11 cellular contexts compared by ENCODE assay signal in genomic region chrX:57817302-57817701, GRCh38.
DNase-seq lines count a peak whose midpoint lies in the region; ATAC-seq and TF ChIP-seq lines count a peak whose summit lies in the region.
"Had no signal": no experiment of that assay in that cellular context is flagged by ENCODE, and none has a peak within 500 bp of the region (broad histone marks: within the 10 kb centered on the region; RNA-seq: fewer than 3 reads in every experiment).

No MANE protein-coding gene starts in this region.

- no peak overlapping the region for H2BK5ac ChIP-seq in neuronal stem cell (ENCODE audit: low read length)

- H3K4me1 ChIP-seq in GM23338 (ENCODE audit: insufficient read depth) (peaks cover 4% of the 10 kb centered on the region; the same call in 1 of the 2 replicates), neuronal stem cell (ENCODE audit: control insufficient read depth in 2 of 2, insufficient read depth in 1 of 2, low read depth in 1 of 2, low read length in 2 of 2) (no peaks in the 10 kb centered on the region)

- H2BK15ac ChIP-seq in neuronal stem cell (ENCODE audit: low read length) = no peak overlapping the region

- H3F3A ChIP-seq in GM23338 (replicated peaks; ENCODE audit: low read depth) (no peaks in the 10 kb centered on the region), SU-DHL-6 (ENCODE audit: insufficient read depth) (no peaks in the 10 kb centered on the region)

- ATAC-seq in GM23338 = no peak
- no peak for ATAC-seq in stimulated activated effector memory CD8-positive, alpha-beta T cell treated with anti-CD3 and anti-CD28 coated beads, Interleukin-12 subunit alpha, Interleukin-12 subunit beta, amount 100 ng/mL, for 72 hours

- DNase-seq in CD14-positive monocyte (ENCODE audit: low spot score) = no peak
- peak; percentile 5 for DNase-seq in GM23338 (ENCODE audit: low spot score)
- peak; percentile 4 for DNase-seq in kidney tubule cell (ENCODE audit: low spot score)
- no peak for DNase-seq in amniotic stem cell (lab: John Stamatoyannopoulos, UW)
- no peak for DNase-seq in activated CD4-positive, alpha-beta memory T cell treated with anti-CD3 and anti-CD28 coated beads for 36 hours
- DNase-seq in stimulated activated effector memory CD8-positive, alpha-beta T cell treated with anti-CD3 and anti-CD28 coated beads, Interleukin-12 subunit alpha, Interleukin-12 subunit beta, amount 100 ng/mL, for 72 hours (ENCODE audit: low spot score in 2 of 2) = no peak
- DNase-seq in neuronal stem cell (ENCODE audit: low spot score) = no peak
- DNase-seq: activated B cell treated with CpG ODN at 0.5 μM for 24 hours; activated naive CD4-positive, alpha-beta T cell treated with anti-CD3 and anti-CD28 coated beads, Interleukin-2, amount 50 U/mL, for 16 hours; NCI-H446 had no signal

- H4K20me1 ChIP-seq in GM23338 (replicated peaks; ENCODE audit: insufficient read depth) = no peaks in the 10 kb centered on the region
- no peaks in the 10 kb centered on the region for H4K20me1 ChIP-seq in SU-DHL-6 (ENCODE audit: low read depth, low read length)

- no peak overlapping the region for H2BK120ac ChIP-seq in neuronal stem cell (ENCODE audit: low read depth, low read length)

- CTCF ChIA-PET in activated CD4-positive, alpha-beta memory T cell treated with anti-CD3 and anti-CD28 coated beads for 36 hours (lab: Charles Lee) = no interaction called here

- H2AFZ ChIP-seq in GM23338 = no peak overlapping the region
- no peak overlapping the region for H2AFZ ChIP-seq in SU-DHL-6 (ENCODE audit: low read depth, low read length, severe bottlenecking)
- H2AFZ ChIP-seq in neuronal stem cell (ENCODE audit: low read length) = no peak overlapping the region

- H3K36me3 ChIP-seq in GM23338 (ENCODE audit: insufficient read depth) (no peaks in the 10 kb centered on the region), SU-DHL-6 (ENCODE audit: low read length) (no peaks in the 10 kb centered on the region), neuronal stem cell (replicated peaks in 1 of 2; ENCODE audit: control insufficient read depth in 2 of 2, insufficient read depth in 2 of 2, low read length in 2 of 2) (no peaks in the 10 kb centered on the region)

- H3K4me2 ChIP-seq in GM23338 (no peak overlapping the region), SU-DHL-6 (ENCODE audit: low read depth, low read length, poor library complexity, severe bottlenecking) (no peak overlapping the region), neuronal stem cell (ENCODE audit: insufficient read depth, low read length, poor library complexity, severe bottlenecking) (no peak overlapping the region)

- H3K27me3 Mint-ChIP-seq in CD14-positive monocyte (ENCODE audit: low read depth in 3 of 3) (peaks cover 1 to 2% (median 1%) of the 10 kb centered on the region in 3 donors), GM23338 (ENCODE audit: insufficient read depth, low read depth, poor library complexity) (peaks cover 2% of the 10 kb centered on the region)
- peaks cover 3% of the 10 kb centered on the region for H3K27me3 Mint-ChIP-seq in activated CD4-positive, alpha-beta memory T cell treated with anti-CD3 and anti-CD28 coated beads for 36 hours
- H3K27me3 Mint-ChIP-seq: activated B cell treated with CpG ODN at 0.5 μM for 24 hours had no signal

- intact Hi-C loops in CD14-positive monocyte (cut with micrococcal nuclease) = no loop called here
- intact Hi-C loops in activated CD4-positive, alpha-beta memory T cell treated with anti-CD3 and anti-CD28 coated beads for 36 hours (cut with micrococcal nuclease) = loop anchor here (1.0 kb wide), 1 partner anchor 102 kb away; no protein-coding TSS in a partner anchor

- H3K9me3 ChIP-seq in SU-DHL-6 (ENCODE audit: insufficient read depth, low read length) (no peaks in the 10 kb centered on the region), neuronal stem cell (replicated peaks in 1 of 2; ENCODE audit: control insufficient read depth in 2 of 2, insufficient read depth in 1 of 2, low read depth in 1 of 2, low read length in 2 of 2) (no peaks in the 10 kb centered on the region)

- H3K79me1 ChIP-seq in neuronal stem cell (ENCODE audit: low read depth, low read length) = no peaks in the 10 kb centered on the region

- no peaks in the 10 kb centered on the region for H3K79me2 ChIP-seq in GM23338 (replicated peaks; ENCODE audit: insufficient read depth)
- no peaks in the 10 kb centered on the region for H3K79me2 ChIP-seq in SU-DHL-6 (ENCODE audit: insufficient read depth, low read length)

- peaks cover 0 to 3% (median 0%) of the 10 kb centered on the region in 7 donors for H3K9me3 Mint-ChIP-seq in CD14-positive monocyte
- H3K9me3 Mint-ChIP-seq in GM23338 = peaks cover 47% of the 10 kb centered on the region
- peaks cover 8% of the 10 kb centered on the region for H3K9me3 Mint-ChIP-seq in activated CD4-positive, alpha-beta memory T cell treated with anti-CD3 and anti-CD28 coated beads for 36 hours
- peaks cover 11% of the 10 kb centered on the region for H3K9me3 Mint-ChIP-seq in stimulated activated effector memory CD8-positive, alpha-beta T cell treated with anti-CD3 and anti-CD28 coated beads, Interleukin-12 subunit alpha, Interleukin-12 subunit beta, amount 100 ng/mL, for 72 hours
- H3K9me3 Mint-ChIP-seq: activated B cell treated with CpG ODN at 0.5 μM for 24 hours had no signal

- no peak overlapping the region for H3K23ac ChIP-seq in neuronal stem cell (ENCODE audit: low read depth, low read length, poor library complexity)

- H3K27ac Mint-ChIP-seq in CD14-positive monocyte (peak overlapping the region in 1 of 7 donors; percentile 10), GM23338 (no peak overlapping the region)
- no peak overlapping the region for H3K27ac Mint-ChIP-seq in activated CD4-positive, alpha-beta memory T cell treated with anti-CD3 and anti-CD28 coated beads for 36 hours
- no peak overlapping the region for H3K27ac Mint-ChIP-seq in stimulated activated effector memory CD8-positive, alpha-beta T cell treated with anti-CD3 and anti-CD28 coated beads, Interleukin-12 subunit alpha, Interleukin-12 subunit beta, amount 100 ng/mL, for 72 hours
- H3K27ac Mint-ChIP-seq: activated B cell treated with CpG ODN at 0.5 μM for 24 hours had no signal

- H3K27ac ChIP-seq in GM23338 (ENCODE audit: low read depth) (no peak overlapping the region), SU-DHL-6 (ENCODE audit: low read depth, low read length) (no peak overlapping the region), neuronal stem cell (replicated peaks; ENCODE audit: low read length) (no peak overlapping the region)

- H4K8ac ChIP-seq in neuronal stem cell (ENCODE audit: low read depth, low read length) = no peak overlapping the region

- H3K14ac ChIP-seq in neuronal stem cell (ENCODE audit: low read length) = no peak overlapping the region

- H3K27me3 ChIP-seq in GM23338 (ENCODE audit: insufficient read depth) = no peaks in the 10 kb centered on the region
- no peaks in the 10 kb centered on the region for H3K27me3 ChIP-seq in SU-DHL-6 (ENCODE audit: low read length)
- no peaks in the 10 kb centered on the region for H3K27me3 ChIP-seq in neuronal stem cell (ENCODE audit: control insufficient read depth in 3 of 3, insufficient read depth in 3 of 3, low read depth in 1 of 3, low read length in 3 of 3)

- H3K4ac ChIP-seq in neuronal stem cell (ENCODE audit: low read length) = no peak overlapping the region

- POLR2A ChIA-PET in activated CD4-positive, alpha-beta memory T cell treated with anti-CD3 and anti-CD28 coated beads for 36 hours (lab: Charles Lee) = no interaction called here

- no CpG with 5 or more reads among the region's 2 CpGs for WGBS in neuronal stem cell (ENCODE audit: extremely low coverage in 2 of 2, insufficient read length in 2 of 2, insufficient replicate concordance in 1 of 2), 2 donors

- H3K18ac ChIP-seq in neuronal stem cell (ENCODE audit: low read length) = no peak overlapping the region

- peak; percentile 23 for TF ChIP-seq CTCF in CD14-positive monocyte (IDR thresholded peaks at IDR 0.05)
- peak in 1 of 2 experiments; percentile 56; a peak in 3 of 4 replicates for TF ChIP-seq CTCF in GM23338 (conservative IDR thresholded peaks at IDR 0.05; ENCODE audit: low read depth in 2 of 2)
- TF ChIP-seq CTCF in SU-DHL-6 (IDR thresholded peaks at IDR 0.05; ENCODE audit: insufficient read depth, low read length, poor library complexity, severe bottlenecking) = peak; percentile 22

- H3K9me2 ChIP-seq in GM23338 (ENCODE audit: insufficient read depth) = no peaks in the 10 kb centered on the region
- no peaks in the 10 kb centered on the region for H3K9me2 ChIP-seq in SU-DHL-6 (replicated peaks; ENCODE audit: insufficient read depth, low read length)

- H3K9ac ChIP-seq in SU-DHL-6 (ENCODE audit: low read length) = no peak overlapping the region
- H3K9ac ChIP-seq in neuronal stem cell (ENCODE audit: low read depth, low read length, poor library complexity) = no peak overlapping the region

- H3K36me3 Mint-ChIP-seq in CD14-positive monocyte (no peaks in the 10 kb centered on the region), GM23338 (ENCODE audit: low read depth) (peaks cover 8% of the 10 kb centered on the region; the same call in 2 of the 3 replicates)
- H3K36me3 Mint-ChIP-seq in activated CD4-positive, alpha-beta memory T cell treated with anti-CD3 and anti-CD28 coated beads for 36 hours = no peaks in the 10 kb centered on the region
- no peaks in the 10 kb centered on the region for H3K36me3 Mint-ChIP-seq in stimulated activated effector memory CD8-positive, alpha-beta T cell treated with anti-CD3 and anti-CD28 coated beads, Interleukin-12 subunit alpha, Interleukin-12 subunit beta, amount 100 ng/mL, for 72 hours

- no peak overlapping the region for H2AK5ac ChIP-seq in neuronal stem cell (ENCODE audit: low read depth, low read length)

- H3K4me1 Mint-ChIP-seq in CD14-positive monocyte (peaks cover 3% of the 10 kb centered on the region), GM23338 (peaks cover 3% of the 10 kb centered on the region; the same call in 1 of the 3 replicates)
- peaks cover 2% of the 10 kb centered on the region for H3K4me1 Mint-ChIP-seq in activated CD4-positive, alpha-beta memory T cell treated with anti-CD3 and anti-CD28 coated beads for 36 hours (ENCODE audit: low read depth)
- H3K4me1 Mint-ChIP-seq in stimulated activated effector memory CD8-positive, alpha-beta T cell treated with anti-CD3 and anti-CD28 coated beads, Interleukin-12 subunit alpha, Interleukin-12 subunit beta, amount 100 ng/mL, for 72 hours = peaks cover 6% of the 10 kb centered on the region

- H4K91ac ChIP-seq in neuronal stem cell (ENCODE audit: low read depth, low read length, poor library complexity) = no peak overlapping the region

- H2BK12ac ChIP-seq in neuronal stem cell (ENCODE audit: low read length) = no peak overlapping the region

- H3K4me3 ChIP-seq in GM23338 (no peak overlapping the region), SU-DHL-6 (ENCODE audit: insufficient read depth, low read length, poor library complexity, severe bottlenecking) (no peak overlapping the region), neuronal stem cell (ENCODE audit: low read length in 2 of 2) (no peak overlapping the region)

- H3K4me3 Mint-ChIP-seq in CD14-positive monocyte (no peak overlapping the region), GM23338 (no peak overlapping the region)
- H3K4me3 Mint-ChIP-seq in activated CD4-positive, alpha-beta memory T cell treated with anti-CD3 and anti-CD28 coated beads for 36 hours = no peak overlapping the region
- no peak overlapping the region for H3K4me3 Mint-ChIP-seq in stimulated activated effector memory CD8-positive, alpha-beta T cell treated with anti-CD3 and anti-CD28 coated beads, Interleukin-12 subunit alpha, Interleukin-12 subunit beta, amount 100 ng/mL, for 72 hours
- H3K4me3 Mint-ChIP-seq: activated B cell treated with CpG ODN at 0.5 μM for 24 hours had no signal

Comparison
In these comparisons a context has a peak if more than half of its experiments do, and no peak if none do; other contexts are left out.
1. DNase-seq: peak in GM23338 (single experiment) and kidney tubule cell (single experiment); none in CD14-positive monocyte (single experiment), amniotic stem cell (single experiment), activated CD4-positive, alpha-beta memory T cell treated with anti-CD3 and anti-CD28 coated beads for 36 hours (single experiment), stimulated activated effector memory CD8-positive, alpha-beta T cell treated with anti-CD3 and anti-CD28 coated beads, Interleukin-12 subunit alpha, Interleukin-12 subunit beta, amount 100 ng/mL, for 72 hours (0 of 2) and neuronal stem cell (single experiment).